In genomic region chr3:155386306-155386705, GRCh38 we compare ENCODE assay signal across 24 cellular contexts.
"Had no signal": no experiment of that assay in that cellular context is flagged by ENCODE, and none has a peak within 500 bp of the region (broad histone marks: within the 10 kb centered on the region; RNA-seq: fewer than 3 reads in every experiment).

No MANE protein-coding gene starts in this region.

- H3K27ac ChIP-seq: gastrocnemius medialis, lower lobe of right lung, testis, WERI-Rb-1 had no signal

- H3K27me3 ChIP-seq: gastrocnemius medialis, testis had no signal

- H3K36me3 Mint-ChIP-seq: activated naive CD8-positive, alpha-beta T cell; naive B cell; type B pancreatic cell had no signal

- H3K4me3 Mint-ChIP-seq: activated naive CD8-positive, alpha-beta T cell; activated T-cell treated with anti-CD3 and anti-CD28 coated beads, Interleukin-2, amount 50 U/mL, for 24 hours; activated T-helper 17 cell treated with anti-CD3 and anti-CD28 coated beads, Interleukin-2, amount 50 U/mL, for 72 hours; naive B cell; neural crest cell; type B pancreatic cell had no signal

- H3K9me3 ChIP-seq: gastrocnemius medialis, lower lobe of right lung, testis had no signal

- H3K4me1 Mint-ChIP-seq: activated T-helper 17 cell treated with anti-CD3 and anti-CD28 coated beads, Interleukin-2, amount 50 U/mL, for 72 hours; naive B cell had no signal

- ATAC-seq: activated T-helper 17 cell treated with anti-CD3 and anti-CD28 coated beads, Interleukin-2, amount 50 U/mL, for 72 hours had no signal

- DNase-seq: activated CD4-positive, alpha-beta T cell treated with anti-CD3 and anti-CD28 coated beads for 1 hour; activated CD8-positive, alpha-beta memory T cell treated with anti-CD3 and anti-CD28 coated beads for 24 hours; activated CD8-positive, alpha-beta memory T cell treated with anti-CD3 and anti-CD28 coated beads, Interleukin-2, amount 50 U/mL, for 4 hours; activated T-cell treated with anti-CD3 and anti-CD28 coated beads, Interleukin-2, amount 50 U/mL, for 24 hours; caudate nucleus; dermis blood vessel endothelial cell; effector CD8-positive, alpha-beta T cell; erythroblast; head of caudate nucleus; islet precursor cell; left cardiac atrium; lower lobe of right lung; naive B cell; occipital lobe; stimulated activated CD4-positive, alpha-beta T cell treated with anti-CD3 and anti-CD28 coated beads, Interleukin-2, amount 100 ng/mL, for 48 hours; stimulated activated naive CD4-positive, alpha-beta T cell; T-helper 1 cell; testis; WERI-Rb-1 had no signal

- H3K4me3 ChIP-seq: gastrocnemius medialis, lower lobe of right lung, testis had no signal

- H3K9me3 Mint-ChIP-seq: activated T-cell treated with anti-CD3 and anti-CD28 coated beads, Interleukin-2, amount 50 U/mL, for 24 hours; activated T-helper 17 cell treated with anti-CD3 and anti-CD28 coated beads, Interleukin-2, amount 50 U/mL, for 72 hours; naive B cell; neural crest cell; type B pancreatic cell had no signal

- H3K36me3 ChIP-seq: gastrocnemius medialis, lower lobe of right lung, WERI-Rb-1 had no signal

- H3K27ac Mint-ChIP-seq: activated naive CD8-positive, alpha-beta T cell; activated T-cell treated with anti-CD3 and anti-CD28 coated beads, Interleukin-2, amount 50 U/mL, for 24 hours; activated T-helper 17 cell treated with anti-CD3 and anti-CD28 coated beads, Interleukin-2, amount 50 U/mL, for 72 hours; naive B cell; type B pancreatic cell had no signal

- H3K4me1 ChIP-seq: gastrocnemius medialis, lower lobe of right lung, testis had no signal
